Comparison of ENCODE assay signal across 17 cellular contexts in the genomic region with DNA sequence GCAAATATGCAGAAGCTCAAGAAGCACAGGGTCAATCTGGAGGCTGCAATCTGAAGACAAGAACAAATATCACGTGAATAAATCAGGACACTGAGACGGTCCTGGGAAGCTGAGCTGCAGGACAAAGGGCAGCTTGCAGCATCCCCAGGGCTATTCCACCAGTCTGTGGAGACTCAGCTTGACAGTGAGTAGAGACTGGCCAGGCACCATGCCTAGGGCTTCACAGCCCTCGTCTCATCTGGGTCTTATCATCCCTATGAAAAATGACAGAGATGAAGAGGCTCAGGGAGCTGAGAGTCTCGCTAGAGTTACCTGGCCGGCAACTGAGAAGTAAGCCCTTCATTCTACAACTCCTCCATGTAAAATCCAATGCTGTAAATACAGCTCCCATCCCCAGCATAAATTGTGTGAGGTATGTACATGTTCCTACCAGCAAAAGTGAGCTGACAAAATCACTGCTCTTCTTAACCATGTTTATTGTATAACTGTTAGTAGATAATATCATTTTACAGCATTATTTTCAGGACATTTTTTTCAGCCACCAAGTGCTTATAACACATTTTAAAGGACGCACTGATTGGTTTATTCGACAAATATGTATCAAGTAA.
"Had no signal": no experiment of that assay in that cellular context is flagged by ENCODE, and none has a peak within 500 bp of the region (broad histone marks: within the 10 kb centered on the region; RNA-seq: fewer than 3 reads in every experiment).

No MANE protein-coding gene starts in this region.

- H3K4me3 ChIP-seq: dorsolateral prefrontal cortex, heart right ventricle, psoas muscle, right lobe of liver, tibial nerve had no signal

- H3K4me3 Mint-ChIP-seq: central memory CD8-positive, alpha-beta T cell; natural killer cell treated with Interleukin-12 subunit alpha and Interleukin-12 subunit beta and Interleukin-15 and Interleukin-18, amount 100 ng/mL, for 72 hours; stimulated activated effector memory CD8-positive, alpha-beta T cell treated with anti-CD3 and anti-CD28 coated beads, Interleukin-12 subunit alpha, Interleukin-12 subunit beta, amount 100 ng/mL, for 72 hours; stimulated activated naive CD8-positive, alpha-beta T cell treated with anti-CD3 and anti-CD28 coated beads, Interleukin-15, Interleukin-2, amounts not matched to agents 100 ng/mL and 50 ng/mL, for 24 hours had no signal

- H3K36me3 ChIP-seq: heart right ventricle, right lobe of liver, tibial nerve had no signal

- H3K4me1 Mint-ChIP-seq: central memory CD8-positive, alpha-beta T cell; stimulated activated effector memory CD8-positive, alpha-beta T cell treated with anti-CD3 and anti-CD28 coated beads, Interleukin-12 subunit alpha, Interleukin-12 subunit beta, amount 100 ng/mL, for 72 hours had no signal

- ATAC-seq: heart right ventricle; natural killer cell treated with Interleukin-12 subunit alpha and Interleukin-12 subunit beta and Interleukin-15 and Interleukin-18, amount 100 ng/mL, for 72 hours; psoas muscle; stimulated activated effector memory CD8-positive, alpha-beta T cell treated with anti-CD3 and anti-CD28 coated beads, Interleukin-12 subunit alpha, Interleukin-12 subunit beta, amount 100 ng/mL, for 72 hours had no signal

- H3K27ac Mint-ChIP-seq: natural killer cell treated with Interleukin-12 subunit alpha and Interleukin-12 subunit beta and Interleukin-15 and Interleukin-18, amount 100 ng/mL, for 72 hours; stimulated activated effector memory CD8-positive, alpha-beta T cell treated with anti-CD3 and anti-CD28 coated beads, Interleukin-12 subunit alpha, Interleukin-12 subunit beta, amount 100 ng/mL, for 72 hours; stimulated activated naive CD8-positive, alpha-beta T cell treated with anti-CD3 and anti-CD28 coated beads, Interleukin-15, Interleukin-2, amounts not matched to agents 100 ng/mL and 50 ng/mL, for 24 hours had no signal

- H3K36me3 Mint-ChIP-seq: natural killer cell treated with Interleukin-12 subunit alpha and Interleukin-12 subunit beta and Interleukin-15 and Interleukin-18, amount 100 ng/mL, for 72 hours; stimulated activated effector memory CD8-positive, alpha-beta T cell treated with anti-CD3 and anti-CD28 coated beads, Interleukin-12 subunit alpha, Interleukin-12 subunit beta, amount 100 ng/mL, for 72 hours had no signal

- H3K27me3 Mint-ChIP-seq: central memory CD8-positive, alpha-beta T cell; natural killer cell treated with Interleukin-12 subunit alpha and Interleukin-12 subunit beta and Interleukin-15 and Interleukin-18, amount 100 ng/mL, for 72 hours; stimulated activated naive CD8-positive, alpha-beta T cell treated with anti-CD3 and anti-CD28 coated beads, Interleukin-15, Interleukin-2, amounts not matched to agents 100 ng/mL and 50 ng/mL, for 24 hours had no signal

- H3K9me3 Mint-ChIP-seq: central memory CD8-positive, alpha-beta T cell; natural killer cell treated with Interleukin-12 subunit alpha and Interleukin-12 subunit beta and Interleukin-15 and Interleukin-18, amount 100 ng/mL, for 72 hours had no signal

- H3K27me3 ChIP-seq: heart right ventricle, right lobe of liver, tibial nerve had no signal

- H3K4me1 ChIP-seq: psoas muscle, right lobe of liver, tibial nerve had no signal

- H3K9me3 ChIP-seq: right lobe of liver had no signal

- H3K27ac ChIP-seq: dorsolateral prefrontal cortex, heart right ventricle, psoas muscle, right lobe of liver, tibial nerve had no signal

- FAIRE-seq: frontal cortex, keratinocyte had no signal

- DNase-seq: cortex of kidney; dorsolateral prefrontal cortex; effector CD8-positive, alpha-beta T cell; heart right ventricle; mammary epithelial cell; retina; stimulated activated CD4-positive, alpha-beta T cell treated with anti-CD3 and anti-CD28 coated beads, Interleukin-4, amount 100 ng/mL, for 1 hour; stimulated activated CD8-positive, alpha-beta memory T cell treated with anti-CD3 and anti-CD28 coated beads, Interleukin-4, amount 100 ng/mL, for 48 hours had no signal
